ENCODE assay signal across 1 cellular context in genomic region chr6:152698692-152699091, GRCh38.
TF ChIP-seq lines count a peak whose summit lies in the region.

No MANE protein-coding gene starts in this region.

TF ChIP-seq in endothelial cell of umbilical vein, 7 proteins besides CTCF, POLR2A, EP300 and RAD21:
- TF ChIP-seq POLR2AphosphoS5 (IDR thresholded peaks at IDR 0.05; ENCODE audit: insufficient read depth, low read depth, low read length) (peak; percentile 26), JUN (IDR thresholded peaks at IDR 0.05; ENCODE audit: borderline replicate concordance, insufficient read depth, insufficient read length, low read depth) (no peak)
